Comparison of ENCODE assay signal across 28 cellular contexts in genomic region chr10:69146756-69147155, GRCh38. TPM values are rescaled to one million over a fixed set of nuclear protein-coding genes. Genes with fewer than 3 reads are reported as not detected.
DNase-seq lines count a peak whose midpoint lies in the region; FAIRE-seq and TF ChIP-seq lines count a peak whose summit lies in the region.
"Had no signal": no experiment of that assay in that cellular context is flagged by ENCODE, and none has a peak within 500 bp of the region (broad histone marks: within the 10 kb centered on the region; RNA-seq: fewer than 3 reads in every experiment).

No MANE protein-coding gene starts in this region.

- WGBS in hepatocyte (ENCODE audit: low lambda C conversion rate, missing lambda C conversion rate) = 73% methylated on average over 2 of the region's 2 CpGs

- intact Hi-C loops in head of caudate nucleus (cut with DNase I) = no loop called here

- no peaks in the 10 kb centered on the region for H3K9me3 ChIP-seq in hepatocyte (ENCODE audit: low read depth)
- H3K9me3 ChIP-seq: Caco-2, MG63, psoas muscle, SJCRH30, tibial nerve had no signal

- TF ChIP-seq CTCF in hepatocyte (IDR thresholded peaks at IDR 0.05; ENCODE audit: poor library complexity) = no peak

- H2AFZ ChIP-seq in hepatocyte = no peak overlapping the region

- H3K79me2 ChIP-seq in hepatocyte = peaks cover 87% of the 10 kb centered on the region

- H3K27ac ChIP-seq in hepatocyte = no peak overlapping the region
- H3K27ac ChIP-seq: 22Rv1, brain microvascular endothelial cell, coronary artery, psoas muscle, SJCRH30, skin epidermis, tibial nerve had no signal

- no peaks in the 10 kb centered on the region for H3K27me3 ChIP-seq in hepatocyte
- H3K27me3 ChIP-seq: brain microvascular endothelial cell, MG63, SJCRH30, tibial nerve had no signal

- no peaks in the 10 kb centered on the region for H3K36me3 ChIP-seq in hepatocyte (replicated peaks; ENCODE audit: insufficient read depth, low read depth)
- H3K36me3 ChIP-seq: brain microvascular endothelial cell, MG63, SJCRH30, tibial nerve had no signal

- H3K4me3 ChIP-seq in hepatocyte = no peak overlapping the region
- H3K4me3 ChIP-seq: coronary artery, MG63, psoas muscle, SJCRH30, skin epidermis, tibial nerve had no signal

- FAIRE-seq in GM18507 (lab: Jason Lieb, UNC) = peak; percentile 15

- H3K4me2 ChIP-seq in hepatocyte = no peak overlapping the region

- H3K9me2 ChIP-seq in hepatocyte (replicated peaks; ENCODE audit: insufficient read depth) = no peaks in the 10 kb centered on the region

- DNase-seq in NCI-H1694 (lab: John Stamatoyannopoulos, UW) (peak; percentile 1), NCI-H1694 treated with DMSO at 0.1 percent for 48 hours (lab: John Stamatoyannopoulos, UW) (no peak), GM18507 (ENCODE audit: extremely low spot score, insufficient read length, low read depth) (no peak), NOMO-1 treated with DMSO at 0.1 percent for 48 hours (lab: John Stamatoyannopoulos, UW; ENCODE audit: unreplicated experiment) (peak; percentile 27), foreskin melanocyte (peak; percentile 6), GOT3 (lab: John Stamatoyannopoulos, UW) (no peak), hepatocyte (ENCODE audit: low spot score) (no peak), head of caudate nucleus (no peak)
- DNase-seq: activated B cell treated with CpG ODN at 0.5 μM for 24 hours; activated CD8-positive, alpha-beta memory T cell treated with anti-CD3 and anti-CD28 coated beads for 24 hours; brain microvascular endothelial cell; Caco-2; immature natural killer cell; left ventricle myocardium superior; MG63; midbrain; NCI-H2029; NCI-H345; psoas muscle; SJCRH30; stimulated activated CD4-positive, alpha-beta T cell treated with anti-CD3 and anti-CD28 coated beads, Interleukin-4, amount 100 ng/mL, for 1 hour; stimulated activated naive CD8-positive, alpha-beta T cell treated with anti-CD3 and anti-CD28 coated beads, Interleukin-15, Interleukin-2, amounts not matched to agents 100 U/mL and 50 U/mL, for 24 hours; T-helper 17 cell had no signal

- no peaks in the 10 kb centered on the region for H3K4me1 ChIP-seq in hepatocyte (ENCODE audit: insufficient read depth)
- H3K4me1 ChIP-seq: Caco-2, SJCRH30 had no signal

- peaks cover 31% of the 10 kb centered on the region for H4K20me1 ChIP-seq in hepatocyte (ENCODE audit: insufficient read depth, poor library complexity, severe bottlenecking)

RNA-seq across cellular contexts. Expression of gene VPS26A, which starts 22.8 kb away (rescaled TPM):
- 51.7 and 57.6 TPM in 2 replicates for total RNA-seq in hepatocyte
- polyA plus RNA-seq in hepatocyte = 58.7 and 71.2 TPM in 2 replicates

RNA-seq across cellular contexts. Expression of gene SUPV3L1, which starts 33.3 kb away (rescaled TPM):
- total RNA-seq in hepatocyte = 25.2 and 27.6 TPM in 2 replicates
- polyA plus RNA-seq in hepatocyte = 25.9 and 27.9 TPM in 2 replicates

RNA-seq across cellular contexts. Expression of gene SRGN, which starts 58.9 kb away (rescaled TPM):
- total RNA-seq in hepatocyte = 0.68 and 2.5 TPM in 2 replicates
- polyA plus RNA-seq in hepatocyte = 0.36 TPM in 1 of 2 replicates, not detected in the other
- total RNA-seq: Caco-2 had no signal
- polyA plus RNA-seq: neural cell had no signal

Comparison
In these comparisons a context has a peak if more than half of its experiments do, and no peak if none do; other contexts are left out.
1. DNase-seq: peak in NCI-H1694 (single experiment), NOMO-1 treated with DMSO at 0.1 percent for 48 hours (single experiment) and foreskin melanocyte (single experiment); none in NCI-H1694 treated with DMSO at 0.1 percent for 48 hours (single experiment), GM18507 (single experiment), GOT3 (single experiment), hepatocyte (single experiment) and head of caudate nucleus (0 of 42).